Comparison of ENCODE assay signal across 8 cellular contexts in the genomic region with DNA sequence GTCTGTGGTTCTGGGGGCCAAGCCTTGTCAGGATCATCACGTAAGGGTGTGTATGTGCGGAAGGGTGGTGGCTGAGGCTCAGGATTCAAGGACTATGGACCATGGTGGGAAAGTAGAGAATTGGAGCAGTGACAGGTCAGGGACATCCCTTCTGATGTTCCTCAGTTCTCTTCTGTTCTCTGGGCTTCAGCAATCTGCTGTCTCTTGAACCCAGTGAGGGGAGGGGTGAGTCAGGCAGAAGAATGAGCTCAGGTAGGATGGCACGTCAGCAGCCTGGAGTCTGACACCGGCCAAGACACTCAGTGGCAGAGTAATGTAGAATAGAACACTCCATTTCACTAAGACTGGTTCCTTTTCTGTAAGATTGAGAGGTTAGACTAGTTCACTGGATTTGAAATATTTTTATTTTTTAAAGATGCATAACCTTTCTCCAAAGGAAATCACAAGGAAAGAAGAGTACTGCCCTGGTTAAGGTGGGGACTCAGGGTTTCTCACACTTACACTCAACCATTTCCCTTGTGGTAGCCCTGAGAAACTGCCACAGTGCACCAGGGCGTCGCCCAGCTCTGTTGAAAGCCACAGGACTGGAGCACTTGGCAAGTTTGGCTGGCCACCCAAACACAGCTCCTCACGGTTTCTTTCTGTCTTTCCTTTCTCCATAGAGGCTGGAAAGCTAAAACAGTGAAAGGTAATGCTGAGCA. TPM values are rescaled to one million over a fixed set of nuclear protein-coding genes. Genes with fewer than 3 reads are reported as not detected.
A peak's percentile ranks its signal among the peaks of the same experiment; 100 is the strongest.
DNase-seq lines count a peak whose midpoint lies in the region; ATAC-seq and TF ChIP-seq lines count a peak whose summit lies in the region.

No MANE protein-coding gene starts in this region.

- peak overlapping the region; percentile 50 for H3K4me3 ChIP-seq in AG04450 (ENCODE audit: low read depth, low read length)
- peak overlapping the region; percentile 53 for H3K4me3 ChIP-seq in PC-9
- peak overlapping the region; percentile 46 to 69 for H3K4me3 ChIP-seq in ascending aorta
- H3K4me3 ChIP-seq in transverse colon: no peak overlapping the region

- peaks cover 5% of the 10 kb centered on the region; the same call in 1 of the 2 replicates for H3K79me2 ChIP-seq in PC-9 (ENCODE audit: low read depth)

- in situ Hi-C loops in transverse colon (cut with MboI; ENCODE audit: low pct_ligation_motif_present in 1 of 4, low pct_unique_long_range_greater_than_20kb in 1 of 4, low sequenced_read_pairs in 3 of 4): no loop called here

- no peak for DNase-seq in AG04450 (ENCODE audit: low read depth, low spot score)
- DNase-seq in PC-9: peak; percentile 33 to 72
- peak in 1 of 2 donors; percentile 82 for DNase-seq in ascending aorta (ENCODE audit: low spot score in 2 of 2)
- peak; percentile 53 to 55 for DNase-seq in left colon
- DNase-seq in transverse colon: peak; percentile 46
- no peak for DNase-seq in SKM-1 (lab: John Stamatoyannopoulos, UW; ENCODE audit: unreplicated experiment)

- TF ChIP-seq CTCF in AG04450 (IDR thresholded peaks at IDR 0.05; ENCODE audit: low read depth, low read length): no peak; the same call in 1 of the 2 replicates
- TF ChIP-seq CTCF in PC-9 (conservative IDR thresholded peaks at IDR 0.05): peak; percentile 19; the same call in 1 of the 2 replicates
- peak; percentile 20 to 35 (median 27) for TF ChIP-seq CTCF in ascending aorta (IDR thresholded peaks at IDR 0.05)
- peak in 4 of 5 experiments; percentile 19 to 53 (median 40) for TF ChIP-seq CTCF in transverse colon (IDR thresholded peaks at IDR 0.05)

- H3K27me3 ChIP-seq in AG04450 (ENCODE audit: control insufficient read depth, insufficient read depth, low read length) (no peaks in the 10 kb centered on the region), PC-9 (ENCODE audit: insufficient read depth, low read depth) (no peaks in the 10 kb centered on the region), ascending aorta (no peaks in the 10 kb centered on the region), transverse colon (no peaks in the 10 kb centered on the region)

- no peaks in the 10 kb centered on the region for H4K20me1 ChIP-seq in PC-9 (ENCODE audit: insufficient read depth)

- H3F3A ChIP-seq in PC-9 (ENCODE audit: insufficient read depth, low read depth): peaks cover 83% of the 10 kb centered on the region

- H3K36me3 ChIP-seq in PC-9 (ENCODE audit: low read depth) (no peaks in the 10 kb centered on the region), ascending aorta (no peaks in the 10 kb centered on the region), transverse colon (no peaks in the 10 kb centered on the region)

- intact Hi-C loops in PC-9 (cut with micrococcal nuclease; ENCODE audit: unreplicated experiment): loop anchor here (2.0 to 10.0 kb wide), 5 partner anchors 20 to 1422 kb away; no protein-coding TSS in a partner anchor
- intact Hi-C loops in ascending aorta (cut with DNase I): loop anchor here (2.0 kb wide), 3 partner anchors 40 to 150 kb away; no protein-coding TSS in a partner anchor
- intact Hi-C loops in left colon (cut with DNase I, micrococcal nuclease): no loop called here
- intact Hi-C loops in transverse colon (cut with DNase I; ENCODE audit: low total_unique reads): no loop called here

- H2AFZ ChIP-seq in PC-9: no peak overlapping the region

- H3K4me2 ChIP-seq in PC-9: peak overlapping the region; percentile 81

- H3K27ac ChIP-seq in AG04450 (ENCODE audit: low read depth, low read length): peak overlapping the region; percentile 100
- peak overlapping the region; percentile 100 for H3K27ac ChIP-seq in PC-9
- peak overlapping the region; percentile 98 to 99 for H3K27ac ChIP-seq in ascending aorta
- H3K27ac ChIP-seq in transverse colon: peak overlapping the region; percentile 86 to 94 (median 92)

- no peak for TF ChIP-seq POLR2A in transverse colon (IDR thresholded peaks at IDR 0.05)

- peaks cover 3% of the 10 kb centered on the region; the same call in 1 of the 2 replicates for H3K9me3 ChIP-seq in AG04450 (ENCODE audit: control insufficient read depth, insufficient read depth, low read length)
- no peaks in the 10 kb centered on the region for H3K9me3 ChIP-seq in PC-9 (ENCODE audit: insufficient read depth, low read depth)
- H3K9me3 ChIP-seq in ascending aorta: no peaks in the 10 kb centered on the region
- H3K9me3 ChIP-seq in transverse colon: no peaks in the 10 kb centered on the region

- peak; percentile 71 for ATAC-seq in GM21529 (IDR thresholded peaks at IDR 0.05; ENCODE audit: unreplicated experiment)
- no peak for ATAC-seq in left colon
- no peak for ATAC-seq in HG02840 (IDR thresholded peaks at IDR 0.05; ENCODE audit: low FRiP score, unreplicated experiment)

- no peaks in the 10 kb centered on the region for H3K9me2 ChIP-seq in PC-9 (ENCODE audit: insufficient read depth)

- no peak for TF ChIP-seq EP300 in transverse colon (IDR thresholded peaks at IDR 0.05; ENCODE audit: low read depth)

- BruUV-seq in PC-9 (replicated peaks; lab: Mats Ljungman, UMichigan): TSS peak; percentile 75

- WGBS in transverse colon (ENCODE audit: low coverage in 1 of 2), 2 donors: 65% methylated on average over 7 of the region's 7 CpGs; no CpG with 5 or more reads in 1 of the 2 donors

- CTCF ChIA-PET in AG04450 (lab: Charles Lee) (interaction anchor here (0.6 to 4.2 kb wide), 15 partner anchors 10 to 1246 kb away, joined by 3 to 26 read pairs (median 4); no protein-coding TSS in a partner anchor), PC-9 (lab: Charles Lee) (interaction anchor here (0.6 to 1.4 kb wide), 4 partner anchors 21 to 243 kb away, joined by 3 to 13 read pairs (median 4); no protein-coding TSS in a partner anchor)

- peaks cover 77% of the 10 kb centered on the region for H3K4me1 ChIP-seq in PC-9 (replicated peaks; ENCODE audit: insufficient read depth)
- H3K4me1 ChIP-seq in ascending aorta: peaks cover 24 to 58% of the 10 kb centered on the region in 2 donors
- H3K4me1 ChIP-seq in transverse colon: peaks cover 51 to 71% (median 64%) of the 10 kb centered on the region in 4 donors

- POLR2A ChIA-PET in AG04450 (lab: Yijun Ruan, JAX) (interaction anchor here (0.6 to 2.6 kb wide), 14 partner anchors 9 to 194 kb away, joined by 3 to 16 read pairs (median 4); a partner anchor contains a TSS), PC-9 (lab: Charles Lee; ENCODE audit: unreplicated experiment) (interaction anchor here (0.6 to 1.5 kb wide), 6 partner anchors 20 to 704 kb away, joined by 3 to 21 read pairs (median 7); no protein-coding TSS in a partner anchor)

RNA-seq across cellular contexts. Expression of a gene that starts 23.2 kb away (rescaled TPM):
- polyA plus RNA-seq in AG04450 (2011; rRNA removed): 171 and 222 TPM in 2 replicates
- polyA minus RNA-seq in AG04450 (2011; rRNA and poly(A)+ RNA removed): 389 and 460 TPM in 2 replicates
- total RNA-seq in PC-9 (2021) (30.5 and 32.4 TPM in 2 replicates), ascending aorta (237 TPM), left colon (100 to 1,000 TPM; 268 to 361 TPM), transverse colon (100 to 1,000 TPM; 309 to 483 (median 316) TPM)

Comparison
In these comparisons a context has a peak if more than half of its experiments do, and no peak if none do; other contexts are left out.
1. DNase-seq: peak in PC-9 (2 of 2), left colon (2 of 2) and transverse colon (single experiment); none in AG04450 (single experiment) and SKM-1 (single experiment).
2. H3K4me3 ChIP-seq: peak in AG04450 (single experiment), PC-9 (single experiment) and ascending aorta (2 of 2); none in transverse colon (0 of 4).
3. intact Hi-C loops: an anchor here in PC-9 (2.0 to 10.0 kb wide) and ascending aorta (2.0 kb wide); none called in left colon and transverse colon.
4. Peak in every context shown above with its lines, with median percentiles within 50 percentile points of each other: H3K27ac ChIP-seq.